In genomic region chr19:48739835-48740704, GRCh38 we compare ENCODE assay signal across 8 cellular contexts. TPM values are rescaled to one million over a fixed set of nuclear protein-coding genes. Genes with fewer than 3 reads are reported as not detected.
DNase-seq lines count a peak whose midpoint lies in the region; ATAC-seq and TF ChIP-seq lines count a peak whose summit lies in the region.

TSS of gene RASIP1 (minus strand) at chr19:48740610. CDS start at chr19:48740282, 328 bp downstream.

- peaks cover 16% of the 10 kb centered on the region for H3K4me1 Mint-ChIP-seq in CD14-positive monocyte

- TF ChIP-seq CTCF in cardiac muscle cell (IDR thresholded peaks at IDR 0.05; ENCODE audit: low read depth, low read length), result no peak
- TF ChIP-seq CTCF in CD14-positive monocyte (IDR thresholded peaks at IDR 0.05), result no peak

- no peak for ATAC-seq in HG03342 (IDR thresholded peaks at IDR 0.05; ENCODE audit: unreplicated experiment)

- peaks cover 2 to 22% (median 12%) of the 10 kb centered on the region in 7 donors for H3K9me3 Mint-ChIP-seq in CD14-positive monocyte

- no peak within 1 kb of the TSS for H3K9ac ChIP-seq in SK-N-MC (ENCODE audit: insufficient read length)

- no peak within 1 kb of the TSS for H3K27ac ChIP-seq in SK-N-MC
- no peak within 1 kb of the TSS for H3K27ac ChIP-seq in cardiac muscle cell

- H3K9me3 ChIP-seq in SK-N-MC (ENCODE audit: low read depth, low read length), result no peaks in the 10 kb centered on the region
- H3K9me3 ChIP-seq in cardiac muscle cell (ENCODE audit: low read depth), result no peaks in the 10 kb centered on the region

- intact Hi-C loops in CD14-positive monocyte (cut with micrococcal nuclease), result no loop called here

- H3K4me1 ChIP-seq in cardiac muscle cell (ENCODE audit: low read depth), result no peaks in the 10 kb centered on the region

- H3K27me3 ChIP-seq in cardiac muscle cell, result peaks cover 24% of the 10 kb centered on the region

- peak within 1 kb of the TSS in 1 of 2 donors; percentile 80 for H3K4me3 Mint-ChIP-seq in CD14-positive monocyte

- H3K36me3 ChIP-seq in SK-N-MC (ENCODE audit: insufficient read depth, low read length) (no peaks in the 10 kb centered on the region), cardiac muscle cell (no peaks in the 10 kb centered on the region)

- H3K4me3 ChIP-seq in SK-N-MC (peak within 1 kb of the TSS; percentile 68), cardiac muscle cell (peak within 1 kb of the TSS; percentile 87)

- peaks cover 29 to 58% (median 40%) of the 10 kb centered on the region in 3 donors for H3K27me3 Mint-ChIP-seq in CD14-positive monocyte (ENCODE audit: low read depth in 3 of 3)

- H3K27ac Mint-ChIP-seq in CD14-positive monocyte, result peak within 1 kb of the TSS in 1 of 7 donors; percentile 36

- DNase-seq in DMS53 (lab: John Stamatoyannopoulos, UW) (peak; percentile 66), SK-N-MC (ENCODE audit: low read depth, low spot score) (no peak), cardiac muscle cell (ENCODE audit: low read depth in 1 of 2, low spot score in 1 of 2) (no peak), pulmonary artery endothelial cell (ENCODE audit: low read depth, low spot score) (no peak), CD14-positive monocyte (ENCODE audit: low spot score) (no peak), HK-2 (ENCODE audit: unreplicated experiment) (no peak), SIG-M5 treated with dmso at 0.1 percent for 504 hours (lab: John Stamatoyannopoulos, UW; ENCODE audit: unreplicated experiment) (no peak)

- no peaks in the 10 kb centered on the region for H3K36me3 Mint-ChIP-seq in CD14-positive monocyte

RNA-seq across cellular contexts. Expression of gene RASIP1, which starts in this region (rescaled TPM):
- total RNA-seq in cardiac muscle cell (3.2 and 5.5 TPM in 2 replicates), pulmonary artery endothelial cell (70.1 and 71.7 TPM in 2 replicates)
- polyA plus RNA-seq in cardiac muscle cell (1.5 and 2.9 TPM in 2 replicates), CD14-positive monocyte (not detected)

Comparison
In these comparisons a context has a peak if more than half of its experiments do, and no peak if none do; other contexts are left out.
1. RNA of gene RASIP1 (total RNA-seq): 70.1 to 71.7 TPM in pulmonary artery endothelial cell; 3.2 to 5.5 TPM in cardiac muscle cell; every median in the first group is over 10 times any median in the second.